8 cellular contexts compared by ENCODE assay signal in the genomic region with DNA sequence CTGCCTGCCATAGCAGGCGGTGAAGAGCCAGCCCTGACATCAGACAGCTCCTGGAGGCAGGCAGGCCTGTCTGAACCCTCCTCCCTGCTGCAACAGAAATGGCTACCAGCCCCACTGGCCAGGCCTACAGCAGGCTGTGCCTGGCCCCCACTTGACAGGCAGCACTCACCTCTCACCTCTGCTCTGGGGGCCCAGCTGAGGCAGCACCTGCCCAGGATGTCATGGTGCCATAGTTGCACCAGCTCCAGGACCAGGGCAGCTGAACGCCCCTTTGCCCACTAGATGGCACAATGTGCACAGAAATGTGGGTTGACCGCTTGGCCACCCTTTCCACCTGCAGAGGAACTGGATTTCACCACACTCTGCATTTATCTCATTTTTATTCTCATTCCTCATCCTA. TPM values are rescaled to one million over a fixed set of nuclear protein-coding genes. Genes with fewer than 3 reads are reported as not detected.
DNase-seq lines count a peak whose midpoint lies in the region; ATAC-seq and TF ChIP-seq lines count a peak whose summit lies in the region.

No MANE protein-coding gene starts in this region.

- peaks cover 3% of the 10 kb centered on the region for H3K4me1 Mint-ChIP-seq in activated CD4-positive, alpha-beta T cell treated with anti-CD3 and anti-CD28 coated beads, Interleukin-2, amount 10 ng/mL, durations not matched to agents 7 days and 5 days

- TF ChIP-seq CTCF in colonic mucosa (IDR thresholded peaks at IDR 0.05): peak; percentile 85
- peak; percentile 90 for TF ChIP-seq CTCF in lung (IDR thresholded peaks at IDR 0.05; ENCODE audit: control extremely low read depth, extremely low read depth)

- H3K9ac ChIP-seq in colonic mucosa (ENCODE audit: low read depth in 2 of 2, low read length in 2 of 2): no peak overlapping the region

- CTCF ChIA-PET in activated CD4-positive, alpha-beta T cell treated with anti-CD3 and anti-CD28 coated beads, Interleukin-2, amount 10 ng/mL, durations not matched to agents 7 days and 5 days (lab: Charles Lee): interaction anchor here (0.6 to 1.9 kb wide), 12 partner anchors 11 to 124 kb away, joined by 3 to 6 read pairs (median 3); no protein-coding TSS in a partner anchor

- POLR2A ChIA-PET in activated CD4-positive, alpha-beta T cell treated with anti-CD3 and anti-CD28 coated beads, Interleukin-2, amount 10 ng/mL, durations not matched to agents 7 days and 5 days (lab: Charles Lee): no interaction called here

- no peak overlapping the region for H3K4me3 Mint-ChIP-seq in activated CD4-positive, alpha-beta T cell treated with anti-CD3 and anti-CD28 coated beads, Interleukin-2, amount 10 ng/mL, durations not matched to agents 7 days and 5 days

- no peak overlapping the region for H3K27ac ChIP-seq in colonic mucosa
- peak overlapping the region in 1 of 2 donors; percentile 71 for H3K27ac ChIP-seq in lung (ENCODE audit: low read depth in 1 of 2, low read length in 1 of 2)

- ATAC-seq in HG02588 (IDR thresholded peaks at IDR 0.05; ENCODE audit: unreplicated experiment): peak; percentile 57
- ATAC-seq in lung (ENCODE audit: insufficient read depth, low FRiP score): peak; percentile 54
- no peak for ATAC-seq in HG02884 (IDR thresholded peaks at IDR 0.05; ENCODE audit: unreplicated experiment)

- 35 to 37% methylated on average over 3 of the region's 3 CpGs for WGBS in lung, 2 donors

- H3K27ac Mint-ChIP-seq in activated CD4-positive, alpha-beta T cell treated with anti-CD3 and anti-CD28 coated beads, Interleukin-2, amount 10 ng/mL, durations not matched to agents 7 days and 5 days: peak overlapping the region; percentile 10

- DNase-seq in DMS79 treated with DMSO at 0.1 percent for 48 hours (lab: John Stamatoyannopoulos, UW): peak; percentile 51
- DNase-seq in NCI-H446 (lab: John Stamatoyannopoulos, UW): peak; percentile 57 to 73
- DNase-seq in activated CD4-positive, alpha-beta T cell treated with anti-CD3 and anti-CD28 coated beads, Interleukin-2, amount 10 ng/mL, durations not matched to agents 7 days and 5 days: peak; percentile 82
- peak; percentile 85 for DNase-seq in colonic mucosa
- peak; percentile 81 for DNase-seq in lung (ENCODE audit: low spot score)
- peak; percentile 49 for DNase-seq in stimulated activated CD8-positive, alpha-beta memory T cell treated with anti-CD3 and anti-CD28 coated beads, Interleukin-15, amount 100 ng/mL, for 1 hour (ENCODE audit: low read depth)

- no peaks in the 10 kb centered on the region for H3K9me3 Mint-ChIP-seq in activated CD4-positive, alpha-beta T cell treated with anti-CD3 and anti-CD28 coated beads, Interleukin-2, amount 10 ng/mL, durations not matched to agents 7 days and 5 days

- H3K36me3 ChIP-seq in colonic mucosa (no peaks in the 10 kb centered on the region), lung (ENCODE audit: control insufficient read depth in 2 of 2, insufficient read depth in 2 of 2, low read length in 2 of 2) (peaks cover 0 to 5% of the 10 kb centered on the region in 2 donors)

- no peaks in the 10 kb centered on the region for H3K9me3 ChIP-seq in colonic mucosa
- H3K9me3 ChIP-seq in lung (ENCODE audit: control insufficient read depth in 2 of 2, insufficient read depth in 1 of 2, low read length in 1 of 2): no peaks in the 10 kb centered on the region

- H3K27me3 ChIP-seq in colonic mucosa (no peaks in the 10 kb centered on the region), lung (ENCODE audit: control insufficient read depth, insufficient read depth) (no peaks in the 10 kb centered on the region)

- H3K27me3 Mint-ChIP-seq in activated CD4-positive, alpha-beta T cell treated with anti-CD3 and anti-CD28 coated beads, Interleukin-2, amount 10 ng/mL, durations not matched to agents 7 days and 5 days: no peaks in the 10 kb centered on the region

- H3K4me3 ChIP-seq in colonic mucosa (no peak overlapping the region), lung (no peak overlapping the region)

- H3K4me1 ChIP-seq in colonic mucosa (no peaks in the 10 kb centered on the region), lung (ENCODE audit: control insufficient read depth in 2 of 2, insufficient read depth in 2 of 2, low read length in 2 of 2) (peaks cover 0 to 3% of the 10 kb centered on the region in 2 donors)

- H3K36me3 Mint-ChIP-seq in activated CD4-positive, alpha-beta T cell treated with anti-CD3 and anti-CD28 coated beads, Interleukin-2, amount 10 ng/mL, durations not matched to agents 7 days and 5 days (ENCODE audit: low read depth): no peaks in the 10 kb centered on the region

- intact Hi-C loops in colonic mucosa (cut with DNase I): loop anchor here (2.0 to 10.0 kb wide), 3 partner anchors 56 to 238 kb away; no protein-coding TSS in a partner anchor

RNA-seq across cellular contexts. Expression of a gene that starts 30.6 kb away (rescaled TPM):
- total RNA-seq in activated CD4-positive, alpha-beta T cell treated with anti-CD3 and anti-CD28 coated beads, Interleukin-2, amount 10 ng/mL, durations not matched to agents 7 days and 5 days: 10 to 100 TPM; 37.6 to 47.2 TPM
- total RNA-seq in colonic mucosa (10 to 100 TPM; 72.0 to 77.7 TPM), lung (10 to 100 TPM; 70.8 to 90.2 TPM)
- 100 to 1,000 TPM; 112 to 219 TPM for polyA plus RNA-seq in lung

RNA-seq across cellular contexts. Expression of a gene that starts 30.7 kb away (rescaled TPM):
- 10 to 100 TPM; 14.5 to 15.3 TPM for total RNA-seq in activated CD4-positive, alpha-beta T cell treated with anti-CD3 and anti-CD28 coated beads, Interleukin-2, amount 10 ng/mL, durations not matched to agents 7 days and 5 days
- 10 to 100 TPM; 74.3 to 95.3 TPM for total RNA-seq in colonic mucosa
- total RNA-seq in lung: 10 to 100 TPM; 93.1 to 94.5 TPM
- polyA plus RNA-seq in lung: 10 to 100 TPM; 49.0 to 83.6 TPM

Comparison
In these comparisons a context has a peak if more than half of its experiments do, and no peak if none do; other contexts are left out.
1. RNA of a gene that starts 30.7 kb away (total RNA-seq): 74.3 to 95.3 TPM in colonic mucosa and 93.1 to 94.5 TPM in lung; 14.5 to 15.3 TPM in activated CD4-positive, alpha-beta T cell treated with anti-CD3 and anti-CD28 coated beads, Interleukin-2, amount 10 ng/mL, durations not matched to agents 7 days and 5 days; every median in the first group is over 4 times any median in the second.
2. Peak in every context shown above with its lines, with median percentiles within 50 percentile points of each other: DNase-seq.